In the genomic region with DNA sequence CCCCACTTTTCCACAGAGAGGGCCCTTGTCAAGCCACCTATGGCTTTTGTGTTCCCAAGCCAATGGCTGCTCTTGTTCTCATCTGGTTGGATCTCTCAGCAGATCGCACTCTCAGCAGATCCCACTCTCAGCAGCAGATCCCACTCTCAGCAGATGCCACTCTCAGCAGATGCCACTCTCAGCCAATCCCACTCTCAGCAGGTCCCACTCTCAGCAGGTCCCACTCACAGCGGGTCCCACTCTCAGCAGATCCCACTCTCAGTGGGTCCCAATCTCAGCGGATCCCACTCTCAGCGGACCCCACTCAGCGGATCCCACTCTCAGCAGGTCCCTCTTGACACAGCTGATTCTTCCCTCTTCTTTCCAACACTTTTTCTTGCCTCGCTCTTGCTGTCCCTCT, we compare ENCODE assay signal across 32 cellular contexts. TPM values are rescaled to one million over a fixed set of nuclear protein-coding genes. Genes with fewer than 3 reads are reported as not detected.
"Had no signal": no experiment of that assay in that cellular context is flagged by ENCODE, and none has a peak within 500 bp of the region (broad histone marks: within the 10 kb centered on the region; RNA-seq: fewer than 3 reads in every experiment).

No MANE protein-coding gene starts in this region.

- H3K36me3 Mint-ChIP-seq: brain had no signal

- H3K9me3 Mint-ChIP-seq: activated CD4-positive, alpha-beta memory T cell treated with anti-CD3 and anti-CD28 coated beads, Interleukin-2, amount 10 ng/mL, durations not matched to agents 7 days and 5 days; activated naive CD4-positive, alpha-beta T cell treated with anti-CD3 and anti-CD28 coated beads for 36 hours; activated naive CD8-positive, alpha-beta T cell treated with anti-CD3 and anti-CD28 coated beads, Interleukin-2, amount 50 U/mL, for 24 hours; activated T-cell treated with anti-CD3 and anti-CD28 coated beads, Interleukin-2, amount 50 U/mL, for 24 hours; activated T-helper 2 cell treated with anti-CD3 and anti-CD28 coated beads, Interferon-gamma antibody, Interleukin-2, Interleukin-4, amounts not matched to agents 10 μg/mL and 5 μg/mL and 100 μg/mL, durations not matched to agents 14 hours and 24 hours and 36 hours had no signal

- DNase-seq: activated CD4-positive, alpha-beta memory T cell treated with anti-CD3 and anti-CD28 coated beads, Interleukin-2, amount 10 ng/mL, durations not matched to agents 7 days and 5 days; activated CD4-positive, alpha-beta T cell treated with anti-CD3 and anti-CD28 coated beads for 1 hour; activated CD4-positive, alpha-beta T cell treated with anti-CD3 and anti-CD28 coated beads for 48 hours; activated CD4-positive, CD25-positive, alpha-beta regulatory T cell; activated gamma-delta T cell; activated naive CD4-positive, alpha-beta T cell treated with anti-CD3 and anti-CD28 coated beads for 36 hours; activated naive CD8-positive, alpha-beta T cell treated with anti-CD3 and anti-CD28 coated beads, Interleukin-2, amount 50 U/mL, for 24 hours; activated T-cell treated with anti-CD3 and anti-CD28 coated beads, Interleukin-2, amount 50 U/mL, for 24 hours; anterior cingulate cortex; Kasumi-1; KG1; MG63; NCI-H1048; NCI-H1105 treated with DMSO at 0.1 percent for 48 hours; NCI-H1436; NCI-H1694; NCI-H1930; NCI-H2081 treated with DMSO at 0.1 percent for 48 hours; NCI-H226; NCI-H446 treated with DMSO at 0.1 percent for 48 hours; NCI-H524; NCI-H69; SHP77; SJCRH30; T1000; WERI-Rb-1 had no signal

- H3K27ac Mint-ChIP-seq: activated CD4-positive, alpha-beta memory T cell treated with anti-CD3 and anti-CD28 coated beads, Interleukin-2, amount 10 ng/mL, durations not matched to agents 7 days and 5 days; activated naive CD4-positive, alpha-beta T cell treated with anti-CD3 and anti-CD28 coated beads for 36 hours; activated naive CD8-positive, alpha-beta T cell; activated naive CD8-positive, alpha-beta T cell treated with anti-CD3 and anti-CD28 coated beads, Interleukin-2, amount 50 U/mL, for 24 hours; activated T-cell treated with anti-CD3 and anti-CD28 coated beads, Interleukin-2, amount 50 U/mL, for 24 hours; activated T-helper 2 cell treated with anti-CD3 and anti-CD28 coated beads, Interferon-gamma antibody, Interleukin-2, Interleukin-4, amounts not matched to agents 10 μg/mL and 5 μg/mL and 100 μg/mL, durations not matched to agents 14 hours and 24 hours and 36 hours; brain had no signal

- H3K27ac ChIP-seq: SJCRH30, SK-N-MC, WERI-Rb-1 had no signal

- H3K9me3 ChIP-seq: MG63, SJCRH30 had no signal

- H3K4me3 ChIP-seq: MG63, SJCRH30, SK-N-MC had no signal

- H3K4me1 ChIP-seq: SJCRH30 had no signal

- H3K27me3 Mint-ChIP-seq: activated CD4-positive, alpha-beta memory T cell treated with anti-CD3 and anti-CD28 coated beads, Interleukin-2, amount 10 ng/mL, durations not matched to agents 7 days and 5 days; activated naive CD8-positive, alpha-beta T cell treated with anti-CD3 and anti-CD28 coated beads, Interleukin-2, amount 50 U/mL, for 24 hours; activated T-cell treated with anti-CD3 and anti-CD28 coated beads, Interleukin-2, amount 50 U/mL, for 24 hours; brain had no signal

- H3K36me3 ChIP-seq: MG63, SJCRH30, WERI-Rb-1 had no signal

- H3K4me1 Mint-ChIP-seq: activated naive CD8-positive, alpha-beta T cell treated with anti-CD3 and anti-CD28 coated beads, Interleukin-2, amount 50 U/mL, for 24 hours had no signal

- ATAC-seq: activated naive CD8-positive, alpha-beta T cell treated with anti-CD3 and anti-CD28 coated beads, Interleukin-2, amount 50 U/mL, for 24 hours; Panc1 had no signal

- H3K4me3 Mint-ChIP-seq: activated CD4-positive, alpha-beta memory T cell treated with anti-CD3 and anti-CD28 coated beads, Interleukin-2, amount 10 ng/mL, durations not matched to agents 7 days and 5 days; activated naive CD4-positive, alpha-beta T cell treated with anti-CD3 and anti-CD28 coated beads for 36 hours; activated naive CD8-positive, alpha-beta T cell; activated naive CD8-positive, alpha-beta T cell treated with anti-CD3 and anti-CD28 coated beads, Interleukin-2, amount 50 U/mL, for 24 hours; activated T-cell treated with anti-CD3 and anti-CD28 coated beads, Interleukin-2, amount 50 U/mL, for 24 hours; brain had no signal

- H3K27me3 ChIP-seq: MG63, SJCRH30 had no signal

RNA-seq across cellular contexts. Expression of a gene that starts 59.3 kb away (rescaled TPM):
- total RNA-seq: RPMI7951 had no signal
